ENCODE assay signal across 8 cellular contexts in genomic region chr16:30609928-30610839, GRCh38. TPM values are rescaled to one million over a fixed set of nuclear protein-coding genes. Genes with fewer than 3 reads are reported as not detected.
A peak's percentile ranks its signal among the peaks of the same experiment; 100 is the strongest.
DNase-seq lines count a peak whose midpoint lies in the region; ATAC-seq and TF ChIP-seq lines count a peak whose summit lies in the region.

Gene ZNF689 (minus strand): TSS chr16:30610389. CDS start chr16:30610041, 348 bp downstream.

- peak within 1 kb of the TSS; percentile 95 for H3K27ac Mint-ChIP-seq in activated B cell treated with CpG ODN at 0.5 μM for 24 hours

- no peaks in the 10 kb centered on the region for H3K27me3 Mint-ChIP-seq in activated B cell treated with CpG ODN at 0.5 μM for 24 hours

- H3K36me3 ChIP-seq in spleen = peaks cover 0 to 36% (median 21%) of the 10 kb centered on the region in 6 donors

- CTCF ChIA-PET in AG04450 (lab: Charles Lee) (interaction anchor here (0.6 to 2.8 kb wide), 4 partner anchors 12 to 201 kb away, joined by 3 to 24 read pairs (median 6); partner anchors contain the start of gene DCTPP1), activated B cell treated with CpG ODN at 0.5 μM for 24 hours (lab: Charles Lee) (interaction anchor here (1.0 to 3.5 kb wide), 2 partner anchors 12 to 19 kb away, joined by 3 to 12 read pairs; no protein-coding TSS in a partner anchor)

- TF ChIP-seq CTCF in AG04450 (IDR thresholded peaks at IDR 0.05; ENCODE audit: low read depth, low read length) (no peak), activated B cell treated with CpG ODN at 0.5 μM for 24 hours (IDR thresholded peaks at IDR 0.05) (no peak), spleen (IDR thresholded peaks at IDR 0.05 in 8 of 11, conservative IDR thresholded peaks at IDR 0.05 in 3 of 11) (peak in 2 of 11 experiments; percentile 7 to 16)

- 0 to 1% (median 1%) methylated on average over 23 to 63 of the region's 63 CpGs for WGBS in spleen, 5 donors

- peaks cover 20% of the 10 kb centered on the region for H3K36me3 Mint-ChIP-seq in activated B cell treated with CpG ODN at 0.5 μM for 24 hours (ENCODE audit: low read depth)

- peak; percentile 88 for ATAC-seq in GM18909 (IDR thresholded peaks at IDR 0.05; ENCODE audit: poor library complexity, unreplicated experiment)
- ATAC-seq in HG03175 (IDR thresholded peaks at IDR 0.05; ENCODE audit: unreplicated experiment) = peak; percentile 88
- ATAC-seq in activated B cell treated with CpG ODN at 0.5 μM for 24 hours (ENCODE audit: low read depth) = peak; percentile 87

- intact Hi-C loops in activated B cell treated with CpG ODN at 0.5 μM for 24 hours (cut with micrococcal nuclease) (loop anchor here (1.0 kb wide), 6 partner anchors 24 to 75 kb away; partner anchors contain the start of genes FBRS, PRR14 and ZNF785), spleen (cut with DNase I; ENCODE audit: low total_unique reads) (no loop called here)

- peak within 1 kb of the TSS; percentile 93 for H3K4me3 Mint-ChIP-seq in activated B cell treated with CpG ODN at 0.5 μM for 24 hours

- H3K9me3 Mint-ChIP-seq in activated B cell treated with CpG ODN at 0.5 μM for 24 hours = no peaks in the 10 kb centered on the region

- peaks cover under 1% of the 10 kb centered on the region; the same call in 1 of the 2 replicates for H3K9me3 ChIP-seq in AG04450 (ENCODE audit: control insufficient read depth, insufficient read depth, low read length)
- no peaks in the 10 kb centered on the region for H3K9me3 ChIP-seq in spleen

- H3K4me1 Mint-ChIP-seq in activated B cell treated with CpG ODN at 0.5 μM for 24 hours = peaks cover 19% of the 10 kb centered on the region

- H3K4me3 ChIP-seq in AG04450 (ENCODE audit: low read depth, low read length) = peak within 1 kb of the TSS; percentile 78
- H3K4me3 ChIP-seq in spleen = peak within 1 kb of the TSS; percentile 71 to 93 (median 84)

- peak in 1 of 3 donors; percentile 52 for TF ChIP-seq POLR2A in spleen (IDR thresholded peaks at IDR 0.05)

- H3K27ac ChIP-seq in AG04450 (ENCODE audit: low read depth, low read length) (peak within 1 kb of the TSS; percentile 70), caudate nucleus (ENCODE audit: low read depth, low read length) (peak within 1 kb of the TSS; percentile 92), spleen (peak within 1 kb of the TSS; percentile 91 to 98 (median 96))

- POLR2A ChIA-PET in AG04450 (lab: Yijun Ruan, JAX) = interaction anchor here (0.5 to 1.2 kb wide), 8 partner anchors 12 to 203 kb away, joined by 3 to 6 read pairs (median 4); partner anchors contain the start of genes DCTPP1, PRR14, ZNF688 and ZNF747
- POLR2A ChIA-PET in activated B cell treated with CpG ODN at 0.5 μM for 24 hours (lab: Charles Lee) = interaction anchor here (0.6 to 2.3 kb wide), 31 partner anchors 11 to 614 kb away, joined by 3 to 15 read pairs (median 6); partner anchors contain the start of genes CORO1A, DCTPP1, FBRS and ITGAL

- H3K27me3 ChIP-seq in AG04450 (ENCODE audit: control insufficient read depth, insufficient read depth, low read length) = no peaks in the 10 kb centered on the region
- H3K27me3 ChIP-seq in spleen (replicated peaks in 1 of 7) = no peaks in the 10 kb centered on the region

- DNase-seq in AG04450 (ENCODE audit: low read depth, low spot score) = peak; percentile 92
- peak; percentile 99 for DNase-seq in NCI-H345 (lab: John Stamatoyannopoulos, UW)
- peak; percentile 90 for DNase-seq in activated B cell treated with CpG ODN at 0.5 μM for 24 hours
- peak; percentile 62 to 98 (median 93) for DNase-seq in caudate nucleus (lab: John Stamatoyannopoulos, UW)
- DNase-seq in inferior parietal cortex (ENCODE audit: extremely low spot score) = peak; percentile 99
- DNase-seq in spleen = peak; percentile 92

- H3K4me1 ChIP-seq in spleen = peaks cover 0 to 66% (median 42%) of the 10 kb centered on the region in 6 donors

RNA-seq across cellular contexts. Expression of gene ZNF689, which starts in this region (rescaled TPM):
- 4.0 and 4.2 TPM in 2 replicates for polyA plus RNA-seq in AG04450 (2011; rRNA removed)
- polyA minus RNA-seq in AG04450 (2011; rRNA and poly(A)+ RNA removed) = 5.0 and 8.0 TPM in 2 replicates
- 10.1 and 11.6 TPM in 2 replicates for total RNA-seq in activated B cell treated with CpG ODN at 0.5 μM for 24 hours
- 10 to 100 TPM in 5 of 7 donors, 1 to 10 TPM in 2; 6.3 to 14.6 (median 11.4) TPM for total RNA-seq in spleen
- polyA plus RNA-seq in spleen = 1 to 10 TPM; 3.5 to 5.0 (median 3.7) TPM

Comparison
In these comparisons a context has a peak if more than half of its experiments do, and no peak if none do; other contexts are left out.
1. Peak in every context shown above with its lines: DNase-seq, ATAC-seq, H3K4me3 ChIP-seq and H3K27ac ChIP-seq.